8 cellular contexts compared by ENCODE assay signal in the genomic region with DNA sequence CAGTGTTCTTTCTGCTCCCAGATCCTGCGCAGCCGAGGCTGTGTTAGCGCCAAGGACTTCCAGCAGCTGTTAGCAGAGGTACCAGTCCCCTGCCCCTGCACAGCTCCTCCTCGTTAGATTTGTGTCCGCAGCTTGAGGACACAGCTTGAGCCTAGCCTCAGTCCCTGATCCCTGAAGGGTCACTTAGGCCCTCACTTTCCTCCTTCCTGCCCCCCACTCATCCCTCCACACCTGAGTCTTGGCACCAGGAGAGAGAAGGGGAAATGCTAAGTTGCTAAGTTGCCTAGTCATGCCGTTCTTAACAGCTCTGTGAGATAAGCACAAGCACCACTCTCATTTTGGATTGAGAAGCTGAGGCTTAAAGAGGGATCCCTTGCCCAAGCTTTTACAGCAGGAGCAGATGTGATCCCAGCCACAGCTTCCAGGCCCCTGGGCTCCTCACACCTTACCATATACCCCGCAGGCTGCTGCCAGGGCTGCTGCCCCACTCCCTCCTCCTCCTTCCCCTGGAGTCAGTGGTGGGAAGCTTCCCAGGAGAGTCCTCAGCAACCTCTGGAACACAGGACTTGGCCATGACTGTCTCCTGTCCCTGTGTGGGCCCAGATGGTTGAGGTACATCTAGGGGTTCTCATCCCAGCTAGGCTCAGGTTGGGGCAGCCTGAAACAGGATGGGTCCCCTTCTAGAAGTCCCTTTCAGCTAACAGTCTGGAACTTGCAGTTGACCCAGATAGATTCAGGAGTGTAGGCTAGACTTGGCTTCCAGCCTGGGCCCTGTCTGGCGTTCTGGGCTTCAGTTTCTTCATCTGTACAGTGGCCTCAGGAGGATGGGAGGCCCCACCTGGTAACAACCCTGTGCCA. TPM values are rescaled to one million over a fixed set of nuclear protein-coding genes. Genes with fewer than 3 reads are reported as not detected.
A peak's percentile ranks its signal among the peaks of the same experiment; 100 is the strongest.
DNase-seq lines count a peak whose midpoint lies in the region; ATAC-seq and TF ChIP-seq lines count a peak whose summit lies in the region.

No MANE protein-coding gene starts in this region.

- H3K4me3 Mint-ChIP-seq in activated T-cell treated with anti-CD3 and anti-CD28 coated beads, Interleukin-2, amount 50 U/mL, for 4 hours: peak overlapping the region; percentile 97
- H3K4me3 Mint-ChIP-seq in activated CD8-positive, alpha-beta T cell treated with anti-CD3 and anti-CD28 coated beads for 36 hours: peak overlapping the region; percentile 95

- no peaks in the 10 kb centered on the region for H3K27me3 Mint-ChIP-seq in activated T-cell treated with anti-CD3 and anti-CD28 coated beads, Interleukin-2, amount 50 U/mL, for 4 hours (ENCODE audit: low read depth)
- no peaks in the 10 kb centered on the region for H3K27me3 Mint-ChIP-seq in activated CD8-positive, alpha-beta T cell treated with anti-CD3 and anti-CD28 coated beads for 36 hours

- H3K9me3 ChIP-seq in iPS-20b (ENCODE audit: insufficient read depth, low read depth, low read length): no peaks in the 10 kb centered on the region
- no peaks in the 10 kb centered on the region for H3K9me3 ChIP-seq in thoracic aorta

- H3K9ac ChIP-seq in iPS-20b (ENCODE audit: low read depth, low read length): peak overlapping the region; percentile 99

- POLR2A ChIA-PET in activated CD8-positive, alpha-beta T cell treated with anti-CD3 and anti-CD28 coated beads for 36 hours (lab: Charles Lee): interaction anchor here (0.6 to 2.9 kb wide), 15 partner anchors 9 to 984 kb away, joined by 3 to 12 read pairs (median 4); partner anchors contain the start of genes ABCB9, MPHOSPH9, MTRFR and PITPNM2

- H3K9me3 Mint-ChIP-seq in activated T-cell treated with anti-CD3 and anti-CD28 coated beads, Interleukin-2, amount 50 U/mL, for 4 hours: no peaks in the 10 kb centered on the region
- H3K9me3 Mint-ChIP-seq in activated CD8-positive, alpha-beta T cell treated with anti-CD3 and anti-CD28 coated beads for 36 hours: no peaks in the 10 kb centered on the region

- ATAC-seq in activated T-cell treated with anti-CD3 and anti-CD28 coated beads, Interleukin-2, amount 50 U/mL, for 4 hours: no peak
- no peak for ATAC-seq in activated CD8-positive, alpha-beta T cell treated with anti-CD3 and anti-CD28 coated beads for 36 hours
- ATAC-seq in thoracic aorta (ENCODE audit: insufficient number of reproducible peaks, low FRiP score, low read depth): no peak

- no peak for DNase-seq in activated T-cell treated with anti-CD3 and anti-CD28 coated beads, Interleukin-2, amount 50 U/mL, for 4 hours
- DNase-seq in activated T-cell treated with anti-CD3 and anti-CD28 coated beads, Interleukin-2, amount 50 U/mL, for 1 hour: no peak
- no peak for DNase-seq in activated CD8-positive, alpha-beta T cell treated with anti-CD3 and anti-CD28 coated beads for 36 hours
- DNase-seq in thoracic aorta (ENCODE audit: low spot score) (no peak), NCI-H1417 treated with DMSO at 0.1 percent for 48 hours (lab: John Stamatoyannopoulos, UW) (no peak), MV-4-11 (lab: John Stamatoyannopoulos, UW) (no peak), AG20443 (ENCODE audit: low spot score) (no peak)

- H3K27ac Mint-ChIP-seq in activated CD8-positive, alpha-beta T cell treated with anti-CD3 and anti-CD28 coated beads for 36 hours: peak overlapping the region; percentile 100

- CTCF ChIA-PET in activated CD8-positive, alpha-beta T cell treated with anti-CD3 and anti-CD28 coated beads for 36 hours (lab: Charles Lee): interaction anchor here (0.9 to 2.0 kb wide), 6 partner anchors 10 to 262 kb away, joined by 3 to 12 read pairs (median 4); partner anchors contain the start of gene ABCB9

- peaks cover 9% of the 10 kb centered on the region; the same call in 1 of the 2 replicates for H3K36me3 ChIP-seq in iPS-20b (ENCODE audit: insufficient read depth, low read depth, low read length)
- no peaks in the 10 kb centered on the region for H3K36me3 ChIP-seq in thoracic aorta

- H3K36me3 Mint-ChIP-seq in activated T-cell treated with anti-CD3 and anti-CD28 coated beads, Interleukin-2, amount 50 U/mL, for 4 hours (ENCODE audit: insufficient read depth): no peaks in the 10 kb centered on the region
- H3K36me3 Mint-ChIP-seq in activated CD8-positive, alpha-beta T cell treated with anti-CD3 and anti-CD28 coated beads for 36 hours (ENCODE audit: low read depth): peaks cover 5% of the 10 kb centered on the region

- intact Hi-C loops in activated CD8-positive, alpha-beta T cell treated with anti-CD3 and anti-CD28 coated beads for 36 hours (cut with micrococcal nuclease): loop anchor here (10.0 kb wide), 2 partner anchors 179 to 259 kb away; partner anchors contain the start of genes MPHOSPH9, MTRFR and PITPNM2

- H3K27me3 ChIP-seq in iPS-20b (ENCODE audit: insufficient read depth, low read length) (no peaks in the 10 kb centered on the region; the same call in 1 of the 2 replicates), thoracic aorta (replicated peaks; ENCODE audit: insufficient read depth) (no peaks in the 10 kb centered on the region)

- H3K4me1 ChIP-seq in iPS-20b (ENCODE audit: insufficient read depth, low read length): no peaks in the 10 kb centered on the region
- peaks cover 21 to 55% of the 10 kb centered on the region in 2 donors for H3K4me1 ChIP-seq in thoracic aorta (ENCODE audit: control insufficient read depth in 1 of 2, low read depth in 2 of 2)

- H3K4me3 ChIP-seq in iPS-20b (ENCODE audit: low read length): peak overlapping the region; percentile 97
- H3K4me3 ChIP-seq in thoracic aorta: peak overlapping the region; percentile 91

- no peak for TF ChIP-seq CTCF in activated CD8-positive, alpha-beta T cell treated with anti-CD3 and anti-CD28 coated beads for 36 hours (IDR thresholded peaks at IDR 0.05)
- TF ChIP-seq CTCF in thoracic aorta (IDR thresholded peaks at IDR 0.05): no peak

- H3K27ac ChIP-seq in iPS-20b (ENCODE audit: low read length) (no peak overlapping the region), thoracic aorta (peak overlapping the region in 1 of 2 donors; percentile 99)

- peaks cover 29% of the 10 kb centered on the region for H3K4me1 Mint-ChIP-seq in activated T-cell treated with anti-CD3 and anti-CD28 coated beads, Interleukin-2, amount 50 U/mL, for 4 hours (ENCODE audit: low read depth)
- H3K4me1 Mint-ChIP-seq in activated CD8-positive, alpha-beta T cell treated with anti-CD3 and anti-CD28 coated beads for 36 hours (ENCODE audit: low read depth): peaks cover 32% of the 10 kb centered on the region

RNA-seq across cellular contexts. Expression of gene OGFOD2, which starts 1.0 kb away (rescaled TPM):
- 10 to 100 TPM; 23.1 to 25.5 (median 24.7) TPM for total RNA-seq in activated T-cell treated with anti-CD3 and anti-CD28 coated beads, Interleukin-2, amount 50 U/mL, for 4 hours
- total RNA-seq in activated CD8-positive, alpha-beta T cell treated with anti-CD3 and anti-CD28 coated beads for 36 hours: 10 to 100 TPM; 27.1 to 31.5 TPM
- total RNA-seq in thoracic aorta: 1 to 10 TPM; 6.6 to 9.6 TPM

RNA-seq across cellular contexts. Expression of gene ARL6IP4, which starts 4.5 kb away (rescaled TPM):
- total RNA-seq in activated T-cell treated with anti-CD3 and anti-CD28 coated beads, Interleukin-2, amount 50 U/mL, for 4 hours: 100 to 1,000 TPM; 118 to 141 (median 129) TPM
- total RNA-seq in activated CD8-positive, alpha-beta T cell treated with anti-CD3 and anti-CD28 coated beads for 36 hours: 100 to 1,000 TPM; 174 to 180 TPM
- 100 to 1,000 TPM; 173 to 228 TPM for total RNA-seq in thoracic aorta

RNA-seq across cellular contexts. Expression of gene ABCB9, which starts 9.8 kb away (rescaled TPM):
- 1 to 10 TPM; 2.3 to 3.2 (median 2.9) TPM for total RNA-seq in activated T-cell treated with anti-CD3 and anti-CD28 coated beads, Interleukin-2, amount 50 U/mL, for 4 hours
- 1 to 10 TPM; 4.3 to 4.9 TPM for total RNA-seq in activated CD8-positive, alpha-beta T cell treated with anti-CD3 and anti-CD28 coated beads for 36 hours
- 1 to 10 TPM; 6.3 to 7.0 TPM for total RNA-seq in thoracic aorta
